Comparison of ENCODE assay signal across 7 cellular contexts in the genomic region with DNA sequence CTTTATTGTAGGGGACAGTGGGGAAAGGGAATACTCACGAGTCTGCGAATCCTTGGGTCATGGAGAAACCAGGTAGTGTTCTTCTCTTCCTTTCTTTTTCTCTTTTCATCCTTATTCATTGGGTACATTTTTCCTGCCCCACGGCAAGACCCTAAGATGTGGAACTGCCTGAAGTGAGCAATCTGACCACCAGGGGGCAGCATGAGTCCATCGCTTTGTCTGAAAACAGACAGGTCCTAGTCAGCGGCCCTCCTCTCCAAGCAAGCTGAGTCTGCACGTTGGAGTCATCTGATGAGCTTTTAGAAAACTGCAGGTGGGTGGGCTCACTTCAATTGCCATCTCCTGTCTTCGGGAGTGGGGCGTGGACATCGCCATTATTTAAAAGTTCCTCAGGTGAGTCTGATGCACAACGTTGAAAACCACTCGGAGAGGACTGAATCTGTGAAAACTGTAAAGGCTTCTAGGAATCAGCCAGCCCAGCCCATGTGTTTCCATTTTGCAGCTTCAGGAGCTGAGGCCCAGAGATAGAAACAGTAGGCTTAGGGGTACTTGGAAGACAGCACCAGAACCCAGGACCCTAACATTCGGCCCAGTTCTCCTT. TPM values are rescaled to one million over a fixed set of nuclear protein-coding genes. Genes with fewer than 3 reads are reported as not detected.
DNase-seq lines count a peak whose midpoint lies in the region; ATAC-seq lines count a peak whose summit lies in the region.

No MANE protein-coding gene starts in this region.

- DNase-seq in NCI-H774 (lab: John Stamatoyannopoulos, UW) (peak; percentile 47), lung microvascular endothelial cell (ENCODE audit: low read depth in 2 of 2) (peak; percentile 83 to 90)
- DNase-seq in activated CD4-positive, alpha-beta T cell treated with anti-CD3 and anti-CD28 coated beads, Interleukin-2, amount 50 U/mL, for 48 hours = peak; percentile 92 to 94
- DNase-seq in effector CD4-positive, alpha-beta T cell = peak; percentile 84
- DNase-seq in stimulated activated CD8-positive, alpha-beta memory T cell treated with anti-CD3 and anti-CD28 coated beads, Interleukin-12 subunit alpha, Interleukin-12 subunit beta, amount 100 ng/mL, for 4 hours (ENCODE audit: low read depth) = peak; percentile 65

- ATAC-seq in GM18498 (IDR thresholded peaks at IDR 0.05; ENCODE audit: unreplicated experiment) (peak; percentile 75), HG03565 (IDR thresholded peaks at IDR 0.05; ENCODE audit: unreplicated experiment) (peak; percentile 49)

RNA-seq across cellular contexts. Expression of a gene that starts 34.0 kb away (rescaled TPM):
- total RNA-seq in lung microvascular endothelial cell = 20.0 and 29.0 TPM in 2 replicates

Comparison
In these comparisons a context has a peak if more than half of its experiments do, and no peak if none do; other contexts are left out.
1. Peak in every context shown above with its lines: DNase-seq and ATAC-seq.